9 cellular contexts compared by ENCODE assay signal in the genomic region with DNA sequence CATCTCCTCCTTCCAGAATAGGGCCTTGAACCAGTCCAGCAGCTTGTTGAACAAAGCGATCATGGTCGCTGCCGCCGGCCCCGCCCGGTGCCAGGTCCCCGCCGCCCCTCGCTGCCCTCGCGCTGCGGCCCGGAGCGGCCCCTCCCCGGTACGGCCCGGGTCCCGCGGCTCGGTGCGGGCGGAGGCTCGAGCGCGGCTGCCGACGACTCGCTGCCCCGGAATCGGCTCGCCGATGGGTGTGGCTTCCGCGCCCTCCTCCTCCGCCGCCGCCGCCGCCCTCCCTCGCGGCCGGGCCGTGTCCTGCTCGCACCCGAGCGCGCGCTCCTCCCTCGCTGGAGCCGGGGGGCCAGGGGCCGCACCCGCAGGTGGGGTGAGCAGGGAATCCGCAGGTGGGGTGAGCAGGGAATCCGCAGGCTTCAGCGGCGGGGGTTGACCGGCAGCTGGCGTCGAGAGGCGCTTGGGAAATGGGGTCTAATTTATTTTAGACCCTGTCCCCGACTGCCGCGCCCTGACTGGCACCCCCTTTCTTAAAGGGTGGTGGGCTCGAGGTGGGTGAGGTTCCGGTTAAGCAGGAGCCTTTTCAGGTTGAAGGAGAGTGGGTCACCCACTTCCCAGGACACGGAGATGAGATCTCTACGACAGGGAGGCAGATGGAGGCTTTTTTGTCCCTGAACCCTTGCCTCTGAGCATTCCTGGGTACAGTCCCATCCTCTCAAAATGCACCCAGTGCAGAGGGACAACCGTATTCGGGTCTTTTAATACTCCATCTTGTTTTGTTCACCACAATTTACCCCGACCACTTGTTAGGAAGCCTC. TPM values are rescaled to one million over a fixed set of nuclear protein-coding genes. Genes with fewer than 3 reads are reported as not detected.
DNase-seq lines count a peak whose midpoint lies in the region; ATAC-seq, FAIRE-seq and TF ChIP-seq lines count a peak whose summit lies in the region.
"Had no signal": no experiment of that assay in that cellular context is flagged by ENCODE, and none has a peak within 500 bp of the region (broad histone marks: within the 10 kb centered on the region; RNA-seq: fewer than 3 reads in every experiment).

TSS of gene ARL8A (minus strand) at position 228 of the 815 bp plus-strand sequence. CDS start at position 63, 165 bp downstream.

- H3K9me3 Mint-ChIP-seq in Calu3 (ENCODE audit: low read depth, unreplicated experiment): no peaks in the 10 kb centered on the region
- H3K9me3 Mint-ChIP-seq in activated naive CD8-positive, alpha-beta T cell treated with anti-CD3 and anti-CD28 coated beads, Interleukin-2, amount 10 ng/mL, durations not matched to agents 7 days and 5 days: no peaks in the 10 kb centered on the region
- no peaks in the 10 kb centered on the region for H3K9me3 Mint-ChIP-seq in osteocyte (ENCODE audit: unreplicated experiment)

- H3K27me3 Mint-ChIP-seq in Calu3 (ENCODE audit: unreplicated experiment) (no peaks in the 10 kb centered on the region), osteocyte (ENCODE audit: unreplicated experiment) (no peaks in the 10 kb centered on the region)
- H3K27me3 Mint-ChIP-seq in activated naive CD8-positive, alpha-beta T cell treated with anti-CD3 and anti-CD28 coated beads, Interleukin-2, amount 10 ng/mL, durations not matched to agents 7 days and 5 days: no peaks in the 10 kb centered on the region

- no peaks in the 10 kb centered on the region; the same call in 1 of the 2 replicates for H3K9me3 ChIP-seq in SJSA1 (replicated peaks)

- peak within 1 kb of the TSS; percentile 56 for H3K27ac ChIP-seq in SJSA1

- POLR2A ChIA-PET in activated naive CD8-positive, alpha-beta T cell treated with anti-CD3 and anti-CD28 coated beads, Interleukin-2, amount 10 ng/mL, durations not matched to agents 7 days and 5 days (lab: Charles Lee): interaction anchor here (2.7 to 5.9 kb wide), 4 partner anchors 10 to 19 kb away, joined by 8 to 40 read pairs (median 16); partner anchors contain the start of gene PTPN7

- no peaks in the 10 kb centered on the region for H3K27me3 ChIP-seq in SJSA1 (replicated peaks)

- TF ChIP-seq CTCF in Calu3 (IDR thresholded peaks at IDR 0.05; ENCODE audit: unreplicated experiment) (no peak), osteocyte (IDR thresholded peaks at IDR 0.05) (no peak)

- H3K27ac Mint-ChIP-seq in Calu3 (ENCODE audit: unreplicated experiment): peak within 1 kb of the TSS; percentile 66
- H3K27ac Mint-ChIP-seq in activated naive CD8-positive, alpha-beta T cell treated with anti-CD3 and anti-CD28 coated beads, Interleukin-2, amount 10 ng/mL, durations not matched to agents 7 days and 5 days: peak within 1 kb of the TSS; percentile 88
- H3K27ac Mint-ChIP-seq in osteocyte (ENCODE audit: unreplicated experiment): peak within 1 kb of the TSS; percentile 84

- H3K36me3 ChIP-seq in SJSA1: peaks cover 33% of the 10 kb centered on the region

- no TSS peak for BruUV-seq in Calu3 (replicated peaks; lab: Mats Ljungman, UMichigan)

- ATAC-seq in GM19468 (IDR thresholded peaks at IDR 0.05; ENCODE audit: extremely low read depth, unreplicated experiment) (peak; percentile 6), Right ventricle myocardium superior (ENCODE audit: poor library complexity) (peak; percentile 88), GM18873 (IDR thresholded peaks at IDR 0.05; ENCODE audit: low FRiP score, unreplicated experiment) (no peak)
- peak; percentile 79 for ATAC-seq in activated naive CD8-positive, alpha-beta T cell treated with anti-CD3 and anti-CD28 coated beads, Interleukin-2, amount 10 ng/mL, durations not matched to agents 7 days and 5 days (ENCODE audit: low read depth)

- H3K4me1 Mint-ChIP-seq in Calu3 (ENCODE audit: low read depth, unreplicated experiment): peaks cover 12% of the 10 kb centered on the region
- peaks cover 25% of the 10 kb centered on the region for H3K4me1 Mint-ChIP-seq in activated naive CD8-positive, alpha-beta T cell treated with anti-CD3 and anti-CD28 coated beads, Interleukin-2, amount 10 ng/mL, durations not matched to agents 7 days and 5 days
- peaks cover 24% of the 10 kb centered on the region for H3K4me1 Mint-ChIP-seq in osteocyte (ENCODE audit: unreplicated experiment)

- H3K4me3 Mint-ChIP-seq in Calu3 (ENCODE audit: low read depth, unreplicated experiment) (peak within 1 kb of the TSS; percentile 79), osteocyte (ENCODE audit: unreplicated experiment) (peak within 1 kb of the TSS; percentile 84)
- peak within 1 kb of the TSS; percentile 97 for H3K4me3 Mint-ChIP-seq in activated naive CD8-positive, alpha-beta T cell treated with anti-CD3 and anti-CD28 coated beads, Interleukin-2, amount 10 ng/mL, durations not matched to agents 7 days and 5 days

- H3K36me3 Mint-ChIP-seq in Calu3 (ENCODE audit: insufficient read depth, unreplicated experiment) (peaks cover 28% of the 10 kb centered on the region), osteocyte (ENCODE audit: unreplicated experiment) (no peaks in the 10 kb centered on the region)
- peaks cover 3% of the 10 kb centered on the region for H3K36me3 Mint-ChIP-seq in activated naive CD8-positive, alpha-beta T cell treated with anti-CD3 and anti-CD28 coated beads, Interleukin-2, amount 10 ng/mL, durations not matched to agents 7 days and 5 days

- FAIRE-seq in HTR-8/SVneo (lab: Jason Lieb, UNC): no peak
- FAIRE-seq: endometrium had no signal

- CTCF ChIA-PET in Calu3 (lab: Charles Lee): interaction anchor here (0.6 kb wide), 1 partner anchor 172 kb away, joined by 3 read pairs; no protein-coding TSS in a partner anchor

- H3K4me3 ChIP-seq in SJSA1: peak within 1 kb of the TSS; percentile 99

- DNase-seq in Calu3 (peak; percentile 79), HTR-8/SVneo (ENCODE audit: insufficient read length, low spot score) (peak; percentile 57), SJSA1 (ENCODE audit: low read depth in 1 of 2, low spot score in 2 of 2) (peak; percentile 37 to 62), Right ventricle myocardium superior (peak; percentile 86), osteocyte (ENCODE audit: extremely low spot score, unreplicated experiment) (peak; percentile 88)
- peak; percentile 84 for DNase-seq in activated naive CD8-positive, alpha-beta T cell treated with anti-CD3 and anti-CD28 coated beads, Interleukin-2, amount 10 ng/mL, durations not matched to agents 7 days and 5 days

- intact Hi-C loops in Calu3 (cut with micrococcal nuclease; ENCODE audit: unreplicated experiment) (no loop called here), Right ventricle myocardium superior (cut with DNase I) (no loop called here)

- peaks cover 23% of the 10 kb centered on the region for H3K4me1 ChIP-seq in SJSA1 (replicated peaks)

RNA-seq across cellular contexts. Expression of gene ARL8A, which starts in this region (rescaled TPM):
- total RNA-seq in Calu3 (2022) (64.1 and 66.9 TPM in 2 replicates), Right ventricle myocardium superior (69.5 TPM), osteocyte (75.8 and 86.4 TPM in 2 replicates)
- 21.1 and 31.7 TPM in 2 replicates for total RNA-seq in SJSA1 (2014; rRNA removed; shearing (Covaris generic))
- 10 to 100 TPM; 45.9 to 56.5 TPM for total RNA-seq in activated naive CD8-positive, alpha-beta T cell treated with anti-CD3 and anti-CD28 coated beads, Interleukin-2, amount 10 ng/mL, durations not matched to agents 7 days and 5 days
